ENCODE assay signal across 8 cellular contexts in the genomic region with DNA sequence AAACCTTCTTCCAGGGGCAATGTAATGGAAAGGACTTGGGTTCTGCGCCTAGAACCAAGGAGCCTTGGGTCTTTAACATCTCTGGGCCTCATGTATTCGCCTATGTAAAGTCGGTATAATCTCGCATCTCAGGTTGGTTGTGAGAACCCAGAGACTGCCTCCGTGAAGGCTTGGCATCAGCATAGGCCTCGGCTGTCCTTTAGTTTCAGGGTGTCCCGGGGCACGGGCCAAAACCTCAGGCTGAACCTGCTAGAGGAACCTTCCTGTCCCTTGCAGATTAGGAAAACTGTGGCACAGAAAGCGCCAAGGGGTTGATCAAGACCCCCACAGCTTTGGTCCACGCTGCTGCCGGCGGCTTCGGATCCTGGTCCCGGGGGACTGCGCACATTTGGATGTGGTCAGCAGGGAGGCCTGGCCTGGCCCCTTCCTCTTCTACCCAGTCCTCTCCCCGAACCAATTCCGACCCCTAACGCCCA. TPM values are rescaled to one million over a fixed set of nuclear protein-coding genes. Genes with fewer than 3 reads are reported as not detected.
DNase-seq lines count a peak whose midpoint lies in the region; ATAC-seq lines count a peak whose summit lies in the region.

No MANE protein-coding gene starts in this region.

- peak overlapping the region; percentile 94 for H3K4me3 Mint-ChIP-seq in activated T-helper 17 cell treated with anti-CD3 and anti-CD28 coated beads, Interleukin-2, amount 50 U/mL, for 72 hours
- H3K4me3 Mint-ChIP-seq in stimulated activated memory B cell treated with anti-CD40 and anti-IgM and Interleukin-4, amounts not matched to agents 10 μg/mL and 1 μg/mL and 100 μg/mL, for 72 hours = peak overlapping the region; percentile 86

- no peaks in the 10 kb centered on the region for H3K9me3 ChIP-seq in iPS-18c (ENCODE audit: control insufficient read depth, insufficient read depth, low read length)

- peak overlapping the region; percentile 88 for H3K4me3 ChIP-seq in iPS-18c (ENCODE audit: insufficient read depth, low read depth, low read length)

- H3K36me3 Mint-ChIP-seq in activated T-helper 17 cell treated with anti-CD3 and anti-CD28 coated beads, Interleukin-2, amount 50 U/mL, for 72 hours (ENCODE audit: low read depth) = peaks cover 19% of the 10 kb centered on the region
- peaks cover 4% of the 10 kb centered on the region for H3K36me3 Mint-ChIP-seq in stimulated activated memory B cell treated with anti-CD40 and anti-IgM and Interleukin-4, amounts not matched to agents 10 μg/mL and 1 μg/mL and 100 μg/mL, for 72 hours

- H3K9me3 Mint-ChIP-seq in activated T-helper 17 cell treated with anti-CD3 and anti-CD28 coated beads, Interleukin-2, amount 50 U/mL, for 72 hours = no peaks in the 10 kb centered on the region
- H3K9me3 Mint-ChIP-seq in stimulated activated memory B cell treated with anti-CD40 and anti-IgM and Interleukin-4, amounts not matched to agents 10 μg/mL and 1 μg/mL and 100 μg/mL, for 72 hours = no peaks in the 10 kb centered on the region

- H3K27me3 Mint-ChIP-seq in activated T-helper 17 cell treated with anti-CD3 and anti-CD28 coated beads, Interleukin-2, amount 50 U/mL, for 72 hours = no peaks in the 10 kb centered on the region
- no peaks in the 10 kb centered on the region for H3K27me3 Mint-ChIP-seq in stimulated activated memory B cell treated with anti-CD40 and anti-IgM and Interleukin-4, amounts not matched to agents 10 μg/mL and 1 μg/mL and 100 μg/mL, for 72 hours

- no peak for DNase-seq in NCI-H2029 treated with DMSO at 0.1 percent for 48 hours (lab: John Stamatoyannopoulos, UW)
- no peak for DNase-seq in NCI-H2227 (lab: John Stamatoyannopoulos, UW; ENCODE audit: unreplicated experiment)
- no peak for DNase-seq in activated gamma-delta T cell (lab: John Stamatoyannopoulos, UW)
- DNase-seq in DMS114 treated with DMSO at 0.1 percent for 48 hours (lab: John Stamatoyannopoulos, UW; ENCODE audit: unreplicated experiment) = no peak

- H3K27ac Mint-ChIP-seq in activated T-helper 17 cell treated with anti-CD3 and anti-CD28 coated beads, Interleukin-2, amount 50 U/mL, for 72 hours = peak overlapping the region; percentile 88
- peak overlapping the region; percentile 84 for H3K27ac Mint-ChIP-seq in stimulated activated memory B cell treated with anti-CD40 and anti-IgM and Interleukin-4, amounts not matched to agents 10 μg/mL and 1 μg/mL and 100 μg/mL, for 72 hours

- peak; percentile 6 for ATAC-seq in HG02840 (IDR thresholded peaks at IDR 0.05; ENCODE audit: low FRiP score, unreplicated experiment)
- no peak for ATAC-seq in activated T-helper 17 cell treated with anti-CD3 and anti-CD28 coated beads, Interleukin-2, amount 50 U/mL, for 72 hours (replicated peaks)
- no peak for ATAC-seq in stimulated activated memory B cell treated with anti-CD40 and anti-IgM and Interleukin-4, amounts not matched to agents 10 μg/mL and 1 μg/mL and 100 μg/mL, for 72 hours

- no peaks in the 10 kb centered on the region for H3K4me1 Mint-ChIP-seq in activated T-helper 17 cell treated with anti-CD3 and anti-CD28 coated beads, Interleukin-2, amount 50 U/mL, for 72 hours
- H3K4me1 Mint-ChIP-seq in stimulated activated memory B cell treated with anti-CD40 and anti-IgM and Interleukin-4, amounts not matched to agents 10 μg/mL and 1 μg/mL and 100 μg/mL, for 72 hours = peaks cover 53% of the 10 kb centered on the region

RNA-seq across cellular contexts. Expression of gene PHAF1, which starts 0.8 kb away (rescaled TPM):
- 10 to 100 TPM; 14.8 to 18.0 TPM for total RNA-seq in activated T-helper 17 cell treated with anti-CD3 and anti-CD28 coated beads, Interleukin-2, amount 50 U/mL, for 72 hours

RNA-seq across cellular contexts. Expression of gene B3GNT9, which starts 41.8 kb away (rescaled TPM):
- 10 to 100 TPM in 1 of 2 donors, 1 to 10 TPM in 1; 8.3 to 12.3 TPM for total RNA-seq in activated T-helper 17 cell treated with anti-CD3 and anti-CD28 coated beads, Interleukin-2, amount 50 U/mL, for 72 hours

RNA-seq across cellular contexts. Expression of gene TRADD, which starts 50.7 kb away (rescaled TPM):
- total RNA-seq in activated T-helper 17 cell treated with anti-CD3 and anti-CD28 coated beads, Interleukin-2, amount 50 U/mL, for 72 hours = 10 to 100 TPM; 36.3 to 65.9 TPM

RNA-seq across cellular contexts. Expression of gene FBXL8, which starts 50.8 kb away (rescaled TPM):
- 100 to 1,000 TPM in 1 of 2 donors, 10 to 100 TPM in 1; 33.1 to 108 TPM for total RNA-seq in activated T-helper 17 cell treated with anti-CD3 and anti-CD28 coated beads, Interleukin-2, amount 50 U/mL, for 72 hours

RNA-seq across cellular contexts. Expression of gene HSF4, which starts 55.6 kb away (rescaled TPM):
- total RNA-seq in activated T-helper 17 cell treated with anti-CD3 and anti-CD28 coated beads, Interleukin-2, amount 50 U/mL, for 72 hours = 100 to 1,000 TPM in 1 of 2 donors, 10 to 100 TPM in 1; 71.3 to 325 TPM
